8 cellular contexts compared by ENCODE assay signal in genomic region chr18:24397694-24398365, GRCh38. TPM values are rescaled to one million over a fixed set of nuclear protein-coding genes. Genes with fewer than 3 reads are reported as not detected.
DNase-seq lines count a peak whose midpoint lies in the region; ATAC-seq, FAIRE-seq and TF ChIP-seq lines count a peak whose summit lies in the region.

TSS of gene OSBPL1A (minus strand) at chr18:24397824. CDS start at chr18:24377533, 20,291 bp downstream.

- ATAC-seq in HG02973 (IDR thresholded peaks at IDR 0.05; ENCODE audit: unreplicated experiment) (peak; percentile 56), GM18870 (IDR thresholded peaks at IDR 0.05; ENCODE audit: unreplicated experiment) (no peak)

- no peaks in the 10 kb centered on the region for H3K36me3 ChIP-seq in bronchial epithelial cell (ENCODE audit: control insufficient read depth, insufficient read depth, low read length)
- H3K36me3 ChIP-seq in iPS-20b (ENCODE audit: insufficient read depth, low read depth, low read length), result no peaks in the 10 kb centered on the region
- H3K36me3 ChIP-seq in skeletal muscle satellite cell (ENCODE audit: insufficient read depth, low read length), result no peaks in the 10 kb centered on the region

- H3K27me3 ChIP-seq in bronchial epithelial cell (ENCODE audit: control insufficient read depth, insufficient read depth, low read length) (no peaks in the 10 kb centered on the region), iPS-20b (ENCODE audit: insufficient read depth, low read length) (no peaks in the 10 kb centered on the region), skeletal muscle satellite cell (ENCODE audit: control insufficient read depth, insufficient read depth, low read length) (no peaks in the 10 kb centered on the region)

- in situ Hi-C loops in Caki2 (cut with HindIII; ENCODE audit: low pct_unique_long_range_greater_than_20kb, low sequenced_read_pairs), result no loop called here

- DNase-seq in Caki2 (ENCODE audit: low read depth), result peak; percentile 75
- DNase-seq in NCI-H2227 treated with DMSO at 0.1 percent for 48 hours (lab: John Stamatoyannopoulos, UW), result peak; percentile 95
- DNase-seq in activated CD4-positive, CD25-positive, alpha-beta regulatory T cell (lab: John Stamatoyannopoulos, UW), result peak; percentile 17 to 39 (median 31)
- peak; percentile 73 for DNase-seq in bronchial epithelial cell (ENCODE audit: low read depth)

- no peak for FAIRE-seq in bronchial epithelial cell (lab: Jason Lieb, UNC)

- no peak for TF ChIP-seq CTCF in bronchial epithelial cell (IDR thresholded peaks at IDR 0.05; ENCODE audit: insufficient read depth, low read length, severe bottlenecking)

- peak within 1 kb of the TSS; percentile 90 for H3K9ac ChIP-seq in iPS-20b (ENCODE audit: low read depth, low read length)
- H3K9ac ChIP-seq in skeletal muscle satellite cell (ENCODE audit: low read depth, low read length), result peak within 1 kb of the TSS; percentile 83

- H3K4me3 ChIP-seq in bronchial epithelial cell (ENCODE audit: low read depth, low read length) (peak within 1 kb of the TSS; percentile 83), iPS-20b (ENCODE audit: low read length) (peak within 1 kb of the TSS; percentile 78), skeletal muscle satellite cell (ENCODE audit: low read length) (peak within 1 kb of the TSS; percentile 87)

- peak within 1 kb of the TSS; percentile 57 for H3K27ac ChIP-seq in iPS-20b (ENCODE audit: low read length)

- peaks cover 34% of the 10 kb centered on the region for H3K4me1 ChIP-seq in iPS-20b (ENCODE audit: insufficient read depth, low read length)
- H3K4me1 ChIP-seq in skeletal muscle satellite cell (ENCODE audit: control insufficient read depth, insufficient read depth, low read length), result peaks cover 17% of the 10 kb centered on the region

- H3K4me2 ChIP-seq in skeletal muscle satellite cell (ENCODE audit: low read length), result peak within 1 kb of the TSS; percentile 96

- H3K9me3 ChIP-seq in iPS-20b (ENCODE audit: insufficient read depth, low read depth, low read length), result no peaks in the 10 kb centered on the region
- H3K9me3 ChIP-seq in skeletal muscle satellite cell (replicated peaks; ENCODE audit: low read length), result no peaks in the 10 kb centered on the region

RNA-seq across cellular contexts. Expression of gene OSBPL1A, which starts in this region (rescaled TPM):
- 28.9 and 52.2 TPM in 2 replicates for total RNA-seq in Caki2 (2014; rRNA removed; shearing (Covaris generic); ENCODE audit: low replicate concordance)
- total RNA-seq in bronchial epithelial cell, result 22.6 and 23.8 TPM in 2 replicates
- total RNA-seq in skeletal muscle satellite cell (2012; rRNA removed), result 25.1 and 28.9 TPM in 2 replicates

Comparison
In these comparisons a context has a peak if more than half of its experiments do, and no peak if none do; other contexts are left out.
1. DNase-seq: peak in every context shown above with its lines; median percentile 95 in NCI-H2227 treated with DMSO at 0.1 percent for 48 hours; 75 in Caki2; 73 in bronchial epithelial cell; 31 in activated CD4-positive, CD25-positive, alpha-beta regulatory T cell.